In genomic region chr4:57075353-57075752, GRCh38 we compare ENCODE assay signal across 26 cellular contexts. TPM values are rescaled to one million over a fixed set of nuclear protein-coding genes. Genes with fewer than 3 reads are reported as not detected.
DNase-seq lines count a peak whose midpoint lies in the region; ATAC-seq, FAIRE-seq and TF ChIP-seq lines count a peak whose summit lies in the region.
"Had no signal": no experiment of that assay in that cellular context is flagged by ENCODE, and none has a peak within 500 bp of the region (broad histone marks: within the 10 kb centered on the region; RNA-seq: fewer than 3 reads in every experiment).

No MANE protein-coding gene starts in this region.

- TF ChIP-seq POLR2A in esophagus muscularis mucosa (IDR thresholded peaks at IDR 0.05; ENCODE audit: low read depth), result no peak

- intact Hi-C loops in esophagus muscularis mucosa (cut with DNase I), result no loop called here

- DNase-seq in RCC 7860 (ENCODE audit: low spot score) (no peak), esophagus muscularis mucosa (ENCODE audit: extremely low spot score) (no peak), osteocyte (ENCODE audit: extremely low spot score, unreplicated experiment) (no peak), NCI-H345 treated with DMSO at 0.1 percent for 48 hours (lab: John Stamatoyannopoulos, UW; ENCODE audit: unreplicated experiment) (no peak), pons (ENCODE audit: low spot score) (no peak)
- DNase-seq: activated CD4-positive, alpha-beta T cell treated with anti-CD3 and anti-CD28 coated beads, Interleukin-2, amount 50 U/mL, for 4 hours; activated naive CD4-positive, alpha-beta T cell treated with anti-CD3 and anti-CD28 coated beads, Interleukin-2, amount 50 U/mL, for 16 hours; amygdala; caudate nucleus; DMS53; H7; KBM-7; NCI-H2029; NCI-H526 treated with DMSO at 0.1 percent for 48 hours; Peyer's patch; T-cell had no signal

- H3K4me3 Mint-ChIP-seq in osteocyte (ENCODE audit: unreplicated experiment), result no peak overlapping the region
- H3K4me3 Mint-ChIP-seq: stimulated activated naive CD8-positive, alpha-beta T cell treated with anti-CD3 and anti-CD28 coated beads, Interleukin-15, Interleukin-2, amounts not matched to agents 100 ng/mL and 50 ng/mL, for 24 hours; T-cell had no signal

- H3K27me3 ChIP-seq in ACC112 (ENCODE audit: insufficient read depth, low read length) (no peaks in the 10 kb centered on the region), esophagus muscularis mucosa (no peaks in the 10 kb centered on the region)
- H3K27me3 ChIP-seq: BLaER1, MG63, Peyer's patch had no signal

- ATAC-seq in HG02610 (IDR thresholded peaks at IDR 0.05; ENCODE audit: unreplicated experiment) (no peak), HG02852 (IDR thresholded peaks at IDR 0.05; ENCODE audit: unreplicated experiment) (no peak)
- ATAC-seq: T-cell had no signal

- H3K27ac Mint-ChIP-seq in osteocyte (ENCODE audit: unreplicated experiment), result peak overlapping the region; percentile 83
- H3K27ac Mint-ChIP-seq: progenitor cell of endocrine pancreas; stimulated activated naive CD8-positive, alpha-beta T cell treated with anti-CD3 and anti-CD28 coated beads, Interleukin-15, Interleukin-2, amounts not matched to agents 100 ng/mL and 50 ng/mL, for 24 hours had no signal

- H3K4me1 Mint-ChIP-seq in osteocyte (ENCODE audit: unreplicated experiment), result peaks cover 95% of the 10 kb centered on the region
- H3K4me1 Mint-ChIP-seq: T-cell had no signal

- peaks cover 49% of the 10 kb centered on the region for H3K36me3 Mint-ChIP-seq in osteocyte (ENCODE audit: unreplicated experiment)
- H3K36me3 Mint-ChIP-seq: T-cell had no signal

- no peaks in the 10 kb centered on the region for H3K27me3 Mint-ChIP-seq in osteocyte (ENCODE audit: unreplicated experiment)
- H3K27me3 Mint-ChIP-seq: progenitor cell of endocrine pancreas; stimulated activated naive CD8-positive, alpha-beta T cell treated with anti-CD3 and anti-CD28 coated beads, Interleukin-15, Interleukin-2, amounts not matched to agents 100 ng/mL and 50 ng/mL, for 24 hours had no signal

- H3K36me3 ChIP-seq in ACC112 (ENCODE audit: insufficient read depth, low read length) (peaks cover 21% of the 10 kb centered on the region), esophagus muscularis mucosa (no peaks in the 10 kb centered on the region)
- H3K36me3 ChIP-seq: Peyer's patch had no signal

- no peak overlapping the region for H2AFZ ChIP-seq in ACC112 (ENCODE audit: low read length, unreplicated experiment)

- no peak for TF ChIP-seq EP300 in esophagus muscularis mucosa (IDR thresholded peaks at IDR 0.05)

- H3K79me2 ChIP-seq in ACC112 (ENCODE audit: control insufficient read depth, insufficient read depth, low read length, unreplicated experiment), result peaks cover 78% of the 10 kb centered on the region

- no peaks in the 10 kb centered on the region for H3K9me3 ChIP-seq in esophagus muscularis mucosa
- H3K9me3 ChIP-seq: BLaER1, MG63, Peyer's patch had no signal

- H3K4me3 ChIP-seq in ACC112 (ENCODE audit: low read depth, low read length) (peak overlapping the region; percentile 8; the same call in 1 of the 2 replicates), esophagus muscularis mucosa (no peak overlapping the region)
- H3K4me3 ChIP-seq: BLaER1, lung, MG63, Peyer's patch had no signal

- H3K27ac ChIP-seq in ACC112 (ENCODE audit: low read depth, low read length), result peak overlapping the region; percentile 97
- H3K27ac ChIP-seq in esophagus muscularis mucosa (replicated peaks in 1 of 4), result peak overlapping the region; percentile 33 to 49 (median 46)
- H3K27ac ChIP-seq: BLaER1, Peyer's patch had no signal

- H3K4me1 ChIP-seq in ACC112 (ENCODE audit: control insufficient read depth, insufficient read depth, low read length, unreplicated experiment), result peaks cover 78% of the 10 kb centered on the region
- H3K4me1 ChIP-seq in esophagus muscularis mucosa, result peaks cover 70 to 77% (median 75%) of the 10 kb centered on the region in 4 donors

- H3K9me3 Mint-ChIP-seq in osteocyte (ENCODE audit: unreplicated experiment), result no peaks in the 10 kb centered on the region
- H3K9me3 Mint-ChIP-seq: stimulated activated naive CD8-positive, alpha-beta T cell treated with anti-CD3 and anti-CD28 coated beads, Interleukin-15, Interleukin-2, amounts not matched to agents 100 ng/mL and 50 ng/mL, for 24 hours; T-cell had no signal

- TF ChIP-seq CTCF in esophagus muscularis mucosa (IDR thresholded peaks at IDR 0.05) (no peak), osteocyte (IDR thresholded peaks at IDR 0.05) (no peak)

- FAIRE-seq in RCC 7860 (lab: Jason Lieb, UNC), result peak; percentile 74
- FAIRE-seq: endometrium, HTR-8/SVneo had no signal

RNA-seq across cellular contexts. Expression of gene IGFBP7, which starts 34.8 kb away (rescaled TPM):
- total RNA-seq in esophagus muscularis mucosa, result 1,000 to 10,000 TPM in 1 of 4 donors, 100 to 1,000 TPM in 3; 712 to 1,070 (median 762) TPM
- total RNA-seq in osteocyte, result 3,484 and 3,576 TPM in 2 replicates
